In the genomic region with DNA sequence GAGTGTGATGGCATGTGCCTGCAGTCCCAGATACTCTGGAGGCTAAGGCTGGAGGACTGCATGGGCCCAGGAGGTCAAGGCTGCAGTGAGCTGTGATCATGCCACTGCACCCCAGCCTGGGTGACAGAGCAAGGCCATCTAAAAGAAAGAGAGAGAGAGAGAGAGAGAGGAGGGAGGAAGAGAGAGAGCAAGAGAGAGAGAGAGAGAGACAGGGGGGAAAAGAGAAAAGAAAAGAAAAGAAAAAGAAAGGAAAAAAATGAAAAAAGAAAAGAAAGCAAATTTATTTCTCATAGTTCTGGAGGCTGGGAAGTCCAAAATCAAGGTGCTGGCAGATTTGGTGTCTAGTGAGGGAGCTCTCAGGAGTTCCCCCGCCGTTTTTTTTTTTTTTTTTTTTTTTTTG, we compare ENCODE assay signal across 17 cellular contexts.
A peak's percentile ranks its signal among the peaks of the same experiment; 100 is the strongest.
DNase-seq lines count a peak whose midpoint lies in the region; ATAC-seq and TF ChIP-seq lines count a peak whose summit lies in the region.
"Had no signal": no experiment of that assay in that cellular context is flagged by ENCODE, and none has a peak within 500 bp of the region (broad histone marks: within the 10 kb centered on the region; RNA-seq: fewer than 3 reads in every experiment).

No MANE protein-coding gene starts in this region.

- POLR2A ChIA-PET in HEK293 (lab: Yijun Ruan, JAX): interaction anchor here (0.6 to 1.1 kb wide), 4 partner anchors 9 to 45 kb away, joined by 3 to 5 read pairs (median 4); no protein-coding TSS in a partner anchor

- H3K9me3 Mint-ChIP-seq in T-helper 2 cell treated with Interferon-gamma antibody and Interleukin-4, amounts not matched to agents 5 μg/mL and 100 μg/mL, for 36 hours: no peaks in the 10 kb centered on the region
- H3K9me3 Mint-ChIP-seq in central memory CD8-positive, alpha-beta T cell: no peaks in the 10 kb centered on the region
- H3K9me3 Mint-ChIP-seq: CD4-positive, alpha-beta T cell; CD8-positive, alpha-beta T cell had no signal

- H3K4me1 Mint-ChIP-seq in T-helper 2 cell treated with Interferon-gamma antibody and Interleukin-4, amounts not matched to agents 5 μg/mL and 100 μg/mL, for 36 hours (ENCODE audit: low read depth): peaks cover 16% of the 10 kb centered on the region
- peaks cover 25% of the 10 kb centered on the region for H3K4me1 Mint-ChIP-seq in central memory CD8-positive, alpha-beta T cell

- H3K27me3 Mint-ChIP-seq in T-helper 2 cell treated with Interferon-gamma antibody and Interleukin-4, amounts not matched to agents 5 μg/mL and 100 μg/mL, for 36 hours (ENCODE audit: low read depth): peaks cover 11% of the 10 kb centered on the region
- H3K27me3 Mint-ChIP-seq in central memory CD8-positive, alpha-beta T cell: no peaks in the 10 kb centered on the region
- H3K27me3 Mint-ChIP-seq: B cell; CD4-positive, alpha-beta T cell had no signal

- DNase-seq in T-helper 2 cell treated with Interferon-gamma antibody and Interleukin-4, amounts not matched to agents 5 μg/mL and 100 μg/mL, for 36 hours (ENCODE audit: low spot score): no peak
- no peak for DNase-seq in T-helper 2 cell
- no peak for DNase-seq in central memory CD8-positive, alpha-beta T cell (ENCODE audit: low spot score in 2 of 2)
- no peak for DNase-seq in NOMO-1 treated with DMSO at 0.1 percent for 48 hours (lab: John Stamatoyannopoulos, UW; ENCODE audit: unreplicated experiment)
- DNase-seq: AML-193; Caco-2; Calu3; CD4-positive, alpha-beta T cell; CD8-positive, alpha-beta T cell; DMS79 treated with DMSO at 0.1 percent for 48 hours; GF-D8 had no signal

- peaks cover 13% of the 10 kb centered on the region for H3K36me3 Mint-ChIP-seq in T-helper 2 cell treated with Interferon-gamma antibody and Interleukin-4, amounts not matched to agents 5 μg/mL and 100 μg/mL, for 36 hours (ENCODE audit: low read depth)
- H3K36me3 Mint-ChIP-seq in central memory CD8-positive, alpha-beta T cell (ENCODE audit: insufficient read depth): peaks cover 8% of the 10 kb centered on the region

- TF ChIP-seq CTCF in HEK293 (tag by site-specific recombination; IDR thresholded peaks at IDR 0.05): no peak

- H3K27ac ChIP-seq in HEK293 (ENCODE audit: extremely low read depth, low read depth, low read length): no peak overlapping the region
- H3K27ac ChIP-seq: 22Rv1; A549; BLaER1 treated with 17β-estradiol and CSF1 and Interleukin-3, amounts not matched to agents 10 nM and 100 nM; C4-2B had no signal

- no peak overlapping the region for H3K4me3 ChIP-seq in HEK293 (ENCODE audit: low read depth, low read length)
- H3K4me3 ChIP-seq: A549; BLaER1 treated with 17β-estradiol and CSF1 and Interleukin-3, amounts not matched to agents 10 nM and 100 nM had no signal

- peaks cover 4 to 12% of the 10 kb centered on the region in 2 experiments; a peak in 2 of 3 replicates for H3K36me3 ChIP-seq in HEK293 (ENCODE audit: control insufficient read depth in 2 of 2, insufficient read depth in 1 of 2, low read length in 2 of 2)

- peak overlapping the region; percentile 5 for H3K27ac Mint-ChIP-seq in T-helper 2 cell treated with Interferon-gamma antibody and Interleukin-4, amounts not matched to agents 5 μg/mL and 100 μg/mL, for 36 hours
- H3K27ac Mint-ChIP-seq in central memory CD8-positive, alpha-beta T cell (ENCODE audit: low read depth): peak overlapping the region; percentile 86
- H3K27ac Mint-ChIP-seq: B cell; CD4-positive, alpha-beta T cell; CD8-positive, alpha-beta T cell had no signal

- CTCF ChIA-PET in HEK293 (lab: Yijun Ruan, JAX): interaction anchor here (0.6 to 1.2 kb wide), 2 partner anchors 65 to 338 kb away, joined by 3 read pairs; no protein-coding TSS in a partner anchor

- ATAC-seq in central memory CD8-positive, alpha-beta T cell (replicated peaks; ENCODE audit: extremely low read depth, poor library complexity, severe bottlenecking): no peak
- ATAC-seq: CD8-positive, alpha-beta T cell had no signal

- no peaks in the 10 kb centered on the region for H3K9me3 ChIP-seq in HEK293 (ENCODE audit: control insufficient read depth, insufficient read depth, low read depth, low read length)
- H3K9me3 ChIP-seq: A549, Caco-2 had no signal

- H3K4me1 ChIP-seq in HEK293 (ENCODE audit: control insufficient read depth, insufficient read depth, low read length): peaks cover 7% of the 10 kb centered on the region
- H3K4me1 ChIP-seq: A549, Caco-2 had no signal

- H3K4me3 Mint-ChIP-seq in T-helper 2 cell treated with Interferon-gamma antibody and Interleukin-4, amounts not matched to agents 5 μg/mL and 100 μg/mL, for 36 hours: no peak overlapping the region
- no peak overlapping the region for H3K4me3 Mint-ChIP-seq in central memory CD8-positive, alpha-beta T cell
- H3K4me3 Mint-ChIP-seq: B cell; CD4-positive, alpha-beta T cell; CD8-positive, alpha-beta T cell had no signal

TF ChIP-seq in HEK293, 187 proteins besides CTCF, POLR2A, EP300 and RAD21 (continues in another document):
- TF ChIP-seq ELK4 (IDR thresholded peaks at IDR 0.05; ENCODE audit: borderline replicate concordance, low read depth, low read length): no peak
- TF ChIP-seq ZNF223 (tag by site-specific recombination; IDR thresholded peaks at IDR 0.05): no peak
- no peak for TF ChIP-seq KLF16 (tag by site-specific recombination; IDR thresholded peaks at IDR 0.05)
- TF ChIP-seq ZNF146 (tag by site-specific recombination; IDR thresholded peaks at IDR 0.05): no peak
- no peak for TF ChIP-seq ZNF335 (tag by site-specific recombination; conservative IDR thresholded peaks at IDR 0.05)
- no peak for TF ChIP-seq ZFP37 (tag by site-specific recombination; IDR thresholded peaks at IDR 0.05)
- no peak for TF ChIP-seq GLIS2 (tag by site-specific recombination; IDR thresholded peaks at IDR 0.05)
- 0 out of 2 replicates have a peak, but pooled peaks have one; percentile 31 for TF ChIP-seq ZNF366 (tag by site-specific recombination; conservative IDR thresholded peaks at IDR 0.05)
- TF ChIP-seq ZNF514 (tag by site-specific recombination; IDR thresholded peaks at IDR 0.05): no peak
- TF ChIP-seq, protein P1, sequence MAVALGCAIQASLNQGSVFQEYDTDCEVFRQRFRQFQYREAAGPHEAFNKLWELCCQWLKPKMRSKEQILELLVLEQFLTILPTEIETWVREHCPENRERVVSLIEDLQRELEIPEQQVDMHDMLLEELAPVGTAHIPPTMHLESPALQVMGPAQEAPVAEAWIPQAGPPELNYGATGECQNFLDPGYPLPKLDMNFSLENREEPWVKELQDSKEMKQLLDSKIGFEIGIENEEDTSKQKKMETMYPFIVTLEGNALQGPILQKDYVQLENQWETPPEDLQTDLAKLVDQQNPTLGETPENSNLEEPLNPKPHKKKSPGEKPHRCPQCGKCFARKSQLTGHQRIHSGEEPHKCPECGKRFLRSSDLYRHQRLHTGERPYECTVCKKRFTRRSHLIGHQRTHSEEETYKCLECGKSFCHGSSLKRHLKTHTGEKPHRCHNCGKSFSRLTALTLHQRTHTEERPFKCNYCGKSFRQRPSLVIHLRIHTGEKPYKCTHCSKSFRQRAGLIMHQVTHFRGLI (tag by site-specific recombination; IDR thresholded peaks at IDR 0.05): no peak
- no peak for TF ChIP-seq ZNF513 (tag by site-specific recombination; IDR thresholded peaks at IDR 0.05)
- no peak for TF ChIP-seq ZNF48 (tag by site-specific recombination; IDR thresholded peaks at IDR 0.05)
- TF ChIP-seq ZNF596 (tag by site-specific recombination; IDR thresholded peaks at IDR 0.05): peak; percentile 94
- TF ChIP-seq, protein P2, sequence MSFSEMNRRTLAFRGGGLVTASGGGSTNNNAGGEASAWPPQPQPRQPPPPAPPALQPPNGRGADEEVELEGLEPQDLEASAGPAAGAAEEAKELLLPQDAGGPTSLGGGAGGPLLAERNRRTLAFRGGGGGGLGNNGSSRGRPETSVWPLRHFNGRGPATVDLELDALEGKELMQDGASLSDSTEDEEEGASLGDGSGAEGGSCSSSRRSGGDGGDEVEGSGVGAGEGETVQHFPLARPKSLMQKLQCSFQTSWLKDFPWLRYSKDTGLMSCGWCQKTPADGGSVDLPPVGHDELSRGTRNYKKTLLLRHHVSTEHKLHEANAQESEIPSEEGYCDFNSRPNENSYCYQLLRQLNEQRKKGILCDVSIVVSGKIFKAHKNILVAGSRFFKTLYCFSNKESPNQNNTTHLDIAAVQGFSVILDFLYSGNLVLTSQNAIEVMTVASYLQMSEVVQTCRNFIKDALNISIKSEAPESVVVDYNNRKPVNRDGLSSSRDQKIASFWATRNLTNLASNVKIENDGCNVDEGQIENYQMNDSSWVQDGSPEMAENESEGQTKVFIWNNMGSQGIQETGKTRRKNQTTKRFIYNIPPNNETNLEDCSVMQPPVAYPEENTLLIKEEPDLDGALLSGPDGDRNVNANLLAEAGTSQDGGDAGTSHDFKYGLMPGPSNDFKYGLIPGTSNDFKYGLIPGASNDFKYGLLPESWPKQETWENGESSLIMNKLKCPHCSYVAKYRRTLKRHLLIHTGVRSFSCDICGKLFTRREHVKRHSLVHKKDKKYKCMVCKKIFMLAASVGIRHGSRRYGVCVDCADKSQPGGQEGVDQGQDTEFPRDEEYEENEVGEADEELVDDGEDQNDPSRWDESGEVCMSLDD (tag by site-specific recombination; IDR thresholded peaks at IDR 0.05): no peak
- TF ChIP-seq OVOL3 (tag by site-specific recombination; IDR thresholded peaks at IDR 0.05): no peak
- no peak for TF ChIP-seq ZNF529 (tag by site-specific recombination; IDR thresholded peaks at IDR 0.05; ENCODE audit: insufficient replicate concordance)
- TF ChIP-seq ZBTB20 (tag by site-specific recombination; IDR thresholded peaks at IDR 0.05): no peak
